In the genomic region with DNA sequence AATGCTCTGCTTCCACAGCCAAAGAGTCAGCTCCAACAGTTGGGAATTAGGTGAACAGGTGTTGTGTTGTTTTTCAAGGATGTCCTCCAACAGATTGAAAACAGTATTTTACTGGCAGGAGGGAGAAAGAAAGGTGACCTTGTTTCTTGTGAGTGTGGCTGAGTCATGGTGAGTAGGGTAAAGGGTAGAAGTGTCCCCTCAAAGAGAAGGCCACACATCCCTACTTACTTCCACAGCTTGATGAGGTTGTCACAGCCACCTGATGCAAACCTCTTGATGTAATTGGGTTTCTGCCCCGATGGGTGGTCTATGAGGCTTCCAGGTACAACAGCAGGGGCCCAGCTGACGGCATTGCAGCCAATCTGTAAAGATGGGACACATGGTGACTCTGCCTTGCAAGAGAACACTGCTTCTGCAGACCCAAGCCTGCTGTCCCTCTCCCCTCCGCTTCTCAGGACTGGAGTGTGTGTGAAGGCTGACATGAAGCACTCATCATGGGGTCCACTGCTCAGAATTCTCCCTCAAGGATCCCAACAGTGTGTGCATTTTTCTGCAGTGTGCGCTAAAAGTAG, we compare ENCODE assay signal across 1 cellular context.
TF ChIP-seq lines count a peak whose summit lies in the region.

No MANE protein-coding gene starts in this region.

TF ChIP-seq in H1, 55 proteins besides CTCF, POLR2A, EP300 and RAD21:
- 0 out of 2 replicates have a peak, but pooled peaks have one; percentile 54 for TF ChIP-seq POLR2AphosphoS5 (IDR thresholded peaks at IDR 0.05; ENCODE audit: low read depth, low read length)
- TF ChIP-seq SP1 (IDR thresholded peaks at IDR 0.05; ENCODE audit: low read depth, low read length), result no peak
